Comparison of ENCODE assay signal across 15 cellular contexts in genomic region chr12:76329163-76329562, GRCh38. TPM values are rescaled to one million over a fixed set of nuclear protein-coding genes. Genes with fewer than 3 reads are reported as not detected.
DNase-seq lines count a peak whose midpoint lies in the region; ATAC-seq and TF ChIP-seq lines count a peak whose summit lies in the region.
"Had no signal": no experiment of that assay in that cellular context is flagged by ENCODE, and none has a peak within 500 bp of the region (broad histone marks: within the 10 kb centered on the region; RNA-seq: fewer than 3 reads in every experiment).

No MANE protein-coding gene starts in this region.

- H3K36me3 ChIP-seq in ascending aorta = no peaks in the 10 kb centered on the region

- DNase-seq in AG10803 (ENCODE audit: low read depth) = peak; percentile 92
- peak; percentile 45 for DNase-seq in LoVo (ENCODE audit: low spot score)
- peak; percentile 77 to 88 for DNase-seq in cardiac fibroblast (ENCODE audit: low read depth in 2 of 2)
- DNase-seq in kidney glomerular epithelial cell (lab: John Stamatoyannopoulos, UW) = peak; percentile 45
- DNase-seq in NCI-H1436 (lab: John Stamatoyannopoulos, UW) = no peak
- no peak for DNase-seq in ascending aorta (ENCODE audit: low spot score in 2 of 2)
- DNase-seq in natural killer cell treated with Interleukin-12 subunit alpha and Interleukin-12 subunit beta and Interleukin-15 and Interleukin-18, amount 100 ng/mL, for 72 hours (ENCODE audit: low spot score) = no peak
- DNase-seq: CD8-positive, alpha-beta memory T cell; natural killer cell; NCI-H1930; stimulated activated naive CD4-positive, alpha-beta T cell treated with Interleukin-2 at 50 U/mL for 16 hours had no signal

- TF ChIP-seq CTCF in AG10803 (conservative IDR thresholded peaks at IDR 0.05; ENCODE audit: low read length) (no peak), cardiac fibroblast (IDR thresholded peaks at IDR 0.05; ENCODE audit: low read depth, low read length) (no peak), ascending aorta (IDR thresholded peaks at IDR 0.05) (no peak)

- ATAC-seq in HG02870 (IDR thresholded peaks at IDR 0.05; ENCODE audit: unreplicated experiment) = no peak
- no peak for ATAC-seq in natural killer cell treated with Interleukin-12 subunit alpha and Interleukin-12 subunit beta and Interleukin-15 and Interleukin-18, amount 100 ng/mL, for 72 hours
- ATAC-seq: natural killer cell, WTC11 had no signal

- H3K9me3 ChIP-seq in ascending aorta = no peaks in the 10 kb centered on the region

- H3K4me1 ChIP-seq in ascending aorta = no peaks in the 10 kb centered on the region

- no peaks in the 10 kb centered on the region for H3K9me3 Mint-ChIP-seq in natural killer cell treated with Interleukin-12 subunit alpha and Interleukin-12 subunit beta and Interleukin-15 and Interleukin-18, amount 100 ng/mL, for 72 hours
- H3K9me3 Mint-ChIP-seq: natural killer cell had no signal

- H3K27ac Mint-ChIP-seq in natural killer cell treated with Interleukin-12 subunit alpha and Interleukin-12 subunit beta and Interleukin-15 and Interleukin-18, amount 100 ng/mL, for 72 hours = no peak overlapping the region
- H3K27ac Mint-ChIP-seq: activated T-helper 1 cell treated with anti-CD3 and anti-CD28 coated beads, Interleukin-12 subunit alpha, Interleukin-12 subunit beta, Interleukin-2, Interleukin-4 antibody, amounts not matched to agents 30 ng/mL and 10 ng/mL and 1 ng/mL, durations not matched to agents 14 hours and 24 hours and 36 hours; CD8-positive, alpha-beta memory T cell; natural killer cell; WTC11 had no signal

- H3K4me1 Mint-ChIP-seq in natural killer cell treated with Interleukin-12 subunit alpha and Interleukin-12 subunit beta and Interleukin-15 and Interleukin-18, amount 100 ng/mL, for 72 hours (ENCODE audit: low read depth in 2 of 2) = no peaks in the 10 kb centered on the region
- H3K4me1 Mint-ChIP-seq: CD8-positive, alpha-beta memory T cell; natural killer cell; WTC11 had no signal

- H3K27me3 Mint-ChIP-seq in natural killer cell treated with Interleukin-12 subunit alpha and Interleukin-12 subunit beta and Interleukin-15 and Interleukin-18, amount 100 ng/mL, for 72 hours = peaks cover 27 to 35% of the 10 kb centered on the region in 2 donors

- H3K4me3 Mint-ChIP-seq in natural killer cell treated with Interleukin-12 subunit alpha and Interleukin-12 subunit beta and Interleukin-15 and Interleukin-18, amount 100 ng/mL, for 72 hours = no peak overlapping the region
- H3K4me3 Mint-ChIP-seq: activated T-helper 1 cell treated with anti-CD3 and anti-CD28 coated beads, Interleukin-12 subunit alpha, Interleukin-12 subunit beta, Interleukin-2, Interleukin-4 antibody, amounts not matched to agents 30 ng/mL and 10 ng/mL and 1 ng/mL, durations not matched to agents 14 hours and 24 hours and 36 hours; CD8-positive, alpha-beta memory T cell; natural killer cell; WTC11 had no signal

- H3K27me3 ChIP-seq in ascending aorta = no peaks in the 10 kb centered on the region

- H3K27ac ChIP-seq in ascending aorta = no peak overlapping the region
- H3K27ac ChIP-seq: coronary artery had no signal

- no peaks in the 10 kb centered on the region for H3K36me3 Mint-ChIP-seq in natural killer cell treated with Interleukin-12 subunit alpha and Interleukin-12 subunit beta and Interleukin-15 and Interleukin-18, amount 100 ng/mL, for 72 hours
- H3K36me3 Mint-ChIP-seq: natural killer cell had no signal

- no peak overlapping the region for H3K4me3 ChIP-seq in AG10803 (ENCODE audit: low read length)
- no peak overlapping the region for H3K4me3 ChIP-seq in cardiac fibroblast (replicated peaks in 1 of 2; ENCODE audit: low read depth in 2 of 2, low read length in 2 of 2)
- H3K4me3 ChIP-seq in ascending aorta = no peak overlapping the region
- H3K4me3 ChIP-seq: coronary artery had no signal

- intact Hi-C loops in ascending aorta (cut with DNase I) = no loop called here

RNA-seq across cellular contexts. Expression of gene BBS10, which starts 19.1 kb away (rescaled TPM):
- 3.8 TPM for total RNA-seq in ascending aorta
- total RNA-seq in natural killer cell treated with Interleukin-12 subunit alpha and Interleukin-12 subunit beta and Interleukin-15 and Interleukin-18, amount 100 ng/mL, for 72 hours = 1 to 10 TPM; 3.1 to 4.6 TPM

Comparison
In these comparisons a context has a peak if more than half of its experiments do, and no peak if none do; other contexts are left out.
1. DNase-seq: peak in AG10803 (single experiment), LoVo (single experiment), cardiac fibroblast (2 of 2) and kidney glomerular epithelial cell (single experiment); none in NCI-H1436 (single experiment), ascending aorta (0 of 2) and natural killer cell treated with Interleukin-12 subunit alpha and Interleukin-12 subunit beta and Interleukin-15 and Interleukin-18, amount 100 ng/mL, for 72 hours (single experiment).